Comparison of ENCODE assay signal across 7 cellular contexts in the genomic region with DNA sequence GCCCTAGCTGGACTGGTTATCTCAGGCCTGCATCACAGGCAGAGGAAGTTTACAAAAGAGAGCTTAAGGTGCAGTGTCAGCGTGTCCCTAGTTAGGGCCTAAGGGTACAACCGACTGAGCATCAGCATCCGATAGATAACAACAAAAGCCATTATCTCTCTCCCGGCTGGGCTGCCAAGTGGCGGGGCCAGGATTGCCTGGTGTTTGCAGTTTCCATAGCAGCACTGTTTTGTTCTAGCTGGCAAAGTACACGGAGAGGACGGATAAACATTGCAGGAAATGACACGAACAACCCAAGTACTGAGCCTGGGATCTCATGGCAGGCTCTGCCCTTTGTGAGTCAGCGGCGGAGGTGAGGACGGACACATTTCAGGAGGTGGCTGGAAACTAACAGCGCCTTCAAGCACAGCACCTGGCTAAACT.
DNase-seq lines count a peak whose midpoint lies in the region; ATAC-seq and TF ChIP-seq lines count a peak whose summit lies in the region.

No MANE protein-coding gene starts in this region.

- no peaks in the 10 kb centered on the region for H3K9me3 ChIP-seq in gastroesophageal sphincter

- peak; percentile 93 for ATAC-seq in gastroesophageal sphincter
- ATAC-seq in omental fat pad (ENCODE audit: low FRiP score): peak; percentile 87
- no peak for ATAC-seq in GM21367 (IDR thresholded peaks at IDR 0.05; ENCODE audit: unreplicated experiment)

- TF ChIP-seq CTCF in gastroesophageal sphincter (IDR thresholded peaks at IDR 0.05): no peak
- TF ChIP-seq CTCF in omental fat pad (IDR thresholded peaks at IDR 0.05): no peak

- no peak for TF ChIP-seq POLR2A in gastroesophageal sphincter (IDR thresholded peaks at IDR 0.05)

- no peaks in the 10 kb centered on the region for H3K27me3 ChIP-seq in gastroesophageal sphincter

- H3K4me1 ChIP-seq in gastroesophageal sphincter: peaks cover 10 to 30% (median 17%) of the 10 kb centered on the region in 3 donors

- no peak for TF ChIP-seq EP300 in gastroesophageal sphincter (IDR thresholded peaks at IDR 0.05)

- no peak overlapping the region for H3K4me3 ChIP-seq in gastroesophageal sphincter

- DNase-seq in NCI-H1092 (lab: John Stamatoyannopoulos, UW) (peak; percentile 96), SW480 (ENCODE audit: low spot score) (peak; percentile 54), omental fat pad (ENCODE audit: low spot score) (no peak), T-helper 1 cell (no peak), cerebellar nuclear complex (lab: John Stamatoyannopoulos, UW) (no peak)

- H3K27ac ChIP-seq in gastroesophageal sphincter: peak overlapping the region; percentile 68 to 82 (median 74)

- WGBS in gastroesophageal sphincter (ENCODE audit: low coverage in 1 of 2), 2 donors: 5 to 13% methylated on average over 5 to 8 of the region's 12 CpGs

- H3K36me3 ChIP-seq in gastroesophageal sphincter: no peaks in the 10 kb centered on the region

Comparison
In these comparisons a context has a peak if more than half of its experiments do, and no peak if none do; other contexts are left out.
1. DNase-seq: peak in NCI-H1092 (single experiment) and SW480 (single experiment); none in omental fat pad (single experiment), T-helper 1 cell (0 of 5) and cerebellar nuclear complex (0 of 2).